In the genomic region with DNA sequence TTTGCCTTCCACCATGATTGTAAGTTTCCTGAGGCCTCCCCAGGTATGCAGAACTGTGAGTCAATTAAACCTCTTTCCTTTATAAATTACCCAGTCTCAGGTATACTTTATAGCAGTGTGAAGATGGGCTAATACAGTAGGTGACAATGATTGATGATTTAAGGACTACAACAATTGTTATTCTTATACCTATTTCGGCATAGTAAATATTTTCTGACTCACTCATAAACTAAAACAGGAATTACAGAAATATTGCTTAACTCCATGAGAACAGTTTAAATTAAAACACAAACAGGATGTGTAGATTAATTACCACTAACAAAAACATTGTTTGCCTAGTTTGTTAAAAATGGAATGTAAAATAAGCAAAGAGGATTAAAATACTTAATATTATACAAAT, we compare ENCODE assay signal across 19 cellular contexts.
DNase-seq lines count a peak whose midpoint lies in the region; ATAC-seq, FAIRE-seq and TF ChIP-seq lines count a peak whose summit lies in the region.
"Had no signal": no experiment of that assay in that cellular context is flagged by ENCODE, and none has a peak within 500 bp of the region (broad histone marks: within the 10 kb centered on the region; RNA-seq: fewer than 3 reads in every experiment).

No MANE protein-coding gene starts in this region.

- no peaks in the 10 kb centered on the region for H3K36me3 ChIP-seq in breast epithelium
- no peaks in the 10 kb centered on the region for H3K36me3 ChIP-seq in bronchial epithelial cell (ENCODE audit: control insufficient read depth, insufficient read depth, low read length)
- H3K36me3 ChIP-seq: BLaER1 treated with 17β-estradiol and CSF1 and Interleukin-3, amounts not matched to agents 10 nM and 100 nM had no signal

- H3K9me3 ChIP-seq in breast epithelium, result no peaks in the 10 kb centered on the region
- H3K9me3 ChIP-seq: BLaER1 treated with 17β-estradiol and CSF1 and Interleukin-3, amounts not matched to agents 10 nM and 100 nM had no signal

- peak; percentile 84 for ATAC-seq in esophagus mucosa
- ATAC-seq: CD8-positive, alpha-beta T cell; GM12878 had no signal

- intact Hi-C loops in MCF 10A (cut with micrococcal nuclease) (loop anchor here (10.0 kb wide), 1 partner anchor 82 kb away; no protein-coding TSS in a partner anchor), breast epithelium (cut with DNase I; ENCODE audit: low total_unique reads) (no loop called here)

- no peak for TF ChIP-seq CTCF in MCF 10A (IDR thresholded peaks at IDR 0.05; ENCODE audit: unreplicated experiment)
- no peak for TF ChIP-seq CTCF in breast epithelium (IDR thresholded peaks at IDR 0.05)
- no peak for TF ChIP-seq CTCF in bronchial epithelial cell (IDR thresholded peaks at IDR 0.05; ENCODE audit: insufficient read depth, low read length, severe bottlenecking)

- TF ChIP-seq POLR2A in breast epithelium (IDR thresholded peaks at IDR 0.05) (no peak), GM12892 (IDR thresholded peaks at IDR 0.05; ENCODE audit: low read depth, low read length) (no peak)

- FAIRE-seq in bronchial epithelial cell (lab: Jason Lieb, UNC), result no peak
- FAIRE-seq in urothelium cell line (lab: Jason Lieb, UNC), result peak; percentile 42
- no peak for FAIRE-seq in GM12892 (lab: Jason Lieb, UNC)
- FAIRE-seq: GM12878, HTR-8/SVneo had no signal

- H3K27ac ChIP-seq in breast epithelium, result no peak overlapping the region
- H3K27ac ChIP-seq: BLaER1 treated with 17β-estradiol and CSF1 and Interleukin-3, amounts not matched to agents 10 nM and 100 nM had no signal

- no peak overlapping the region for H3K4me3 Mint-ChIP-seq in MCF 10A (ENCODE audit: unreplicated experiment)
- H3K4me3 Mint-ChIP-seq: B cell; CD8-positive, alpha-beta T cell; IgD-negative memory B cell had no signal

- no peaks in the 10 kb centered on the region for H3K36me3 Mint-ChIP-seq in MCF 10A (ENCODE audit: insufficient read depth, unreplicated experiment)
- H3K36me3 Mint-ChIP-seq: CD8-positive, alpha-beta T cell; IgD-negative memory B cell had no signal

- H3K27ac Mint-ChIP-seq in MCF 10A (ENCODE audit: low read depth, unreplicated experiment), result no peak overlapping the region
- H3K27ac Mint-ChIP-seq: B cell; CD8-positive, alpha-beta T cell; IgD-negative memory B cell had no signal

- H3K27me3 Mint-ChIP-seq in MCF 10A (ENCODE audit: insufficient read depth, unreplicated experiment), result no peaks in the 10 kb centered on the region
- H3K27me3 Mint-ChIP-seq: B cell, IgD-negative memory B cell had no signal

- H3K4me1 Mint-ChIP-seq in MCF 10A (ENCODE audit: insufficient read depth, unreplicated experiment), result peaks cover 15% of the 10 kb centered on the region
- H3K4me1 Mint-ChIP-seq: B cell, IgD-negative memory B cell had no signal

- DNase-seq in MCF 10A (ENCODE audit: unreplicated experiment) (peak; percentile 25), breast epithelium (ENCODE audit: low spot score in 2 of 2) (no peak), bronchial epithelial cell (ENCODE audit: low read depth) (peak; percentile 52), urothelium cell line (ENCODE audit: low spot score) (no peak), dedifferentiated amniotic fluid mesenchymal stem cell (ENCODE audit: extremely low spot score) (no peak), GM12892 (ENCODE audit: insufficient read length) (no peak)
- no peak for DNase-seq in stimulated activated CD4-positive, alpha-beta T cell treated with anti-CD3 and anti-CD28 coated beads, Interleukin-4, amount 100 ng/mL, for 24 hours
- DNase-seq: 8988T; Calu3; CD8-positive, alpha-beta T cell; DMS79 treated with DMSO at 0.1 percent for 48 hours; GOT3; H7 had no signal

- H3K27me3 ChIP-seq in breast epithelium, result no peaks in the 10 kb centered on the region
- no peaks in the 10 kb centered on the region for H3K27me3 ChIP-seq in bronchial epithelial cell (ENCODE audit: control insufficient read depth, insufficient read depth, low read length)
- H3K27me3 ChIP-seq: BLaER1 treated with 17β-estradiol and CSF1 and Interleukin-3, amounts not matched to agents 10 nM and 100 nM had no signal

- CTCF ChIA-PET in MCF 10A (lab: Yijun Ruan, JAX), result no interaction called here

- POLR2A ChIA-PET in MCF 10A (lab: Yijun Ruan, JAX), result interaction anchor here (1.4 kb wide), 1 partner anchor 9 kb away, joined by 5 read pairs; no protein-coding TSS in a partner anchor

- H3K9me3 Mint-ChIP-seq in MCF 10A (ENCODE audit: unreplicated experiment), result no peaks in the 10 kb centered on the region
- H3K9me3 Mint-ChIP-seq: CD8-positive, alpha-beta T cell had no signal

- no peak overlapping the region for H3K4me3 ChIP-seq in breast epithelium
- no peak overlapping the region for H3K4me3 ChIP-seq in bronchial epithelial cell (ENCODE audit: low read depth, low read length)
- H3K4me3 ChIP-seq: BLaER1 treated with 17β-estradiol and CSF1 and Interleukin-3, amounts not matched to agents 10 nM and 100 nM; GM12878 had no signal

- H3K4me1 ChIP-seq in breast epithelium, result no peaks in the 10 kb centered on the region

- no TSS peak for BruUV-seq in MCF 10A (replicated peaks; lab: Mats Ljungman, UMichigan)

Comparison
In these comparisons a context has a peak if more than half of its experiments do, and no peak if none do; other contexts are left out.
1. DNase-seq: peak in MCF 10A (single experiment) and bronchial epithelial cell (single experiment); none in breast epithelium (0 of 2), urothelium cell line (single experiment), dedifferentiated amniotic fluid mesenchymal stem cell (single experiment), GM12892 (single experiment) and stimulated activated CD4-positive, alpha-beta T cell treated with anti-CD3 and anti-CD28 coated beads, Interleukin-4, amount 100 ng/mL, for 24 hours (single experiment).